In the genomic region with DNA sequence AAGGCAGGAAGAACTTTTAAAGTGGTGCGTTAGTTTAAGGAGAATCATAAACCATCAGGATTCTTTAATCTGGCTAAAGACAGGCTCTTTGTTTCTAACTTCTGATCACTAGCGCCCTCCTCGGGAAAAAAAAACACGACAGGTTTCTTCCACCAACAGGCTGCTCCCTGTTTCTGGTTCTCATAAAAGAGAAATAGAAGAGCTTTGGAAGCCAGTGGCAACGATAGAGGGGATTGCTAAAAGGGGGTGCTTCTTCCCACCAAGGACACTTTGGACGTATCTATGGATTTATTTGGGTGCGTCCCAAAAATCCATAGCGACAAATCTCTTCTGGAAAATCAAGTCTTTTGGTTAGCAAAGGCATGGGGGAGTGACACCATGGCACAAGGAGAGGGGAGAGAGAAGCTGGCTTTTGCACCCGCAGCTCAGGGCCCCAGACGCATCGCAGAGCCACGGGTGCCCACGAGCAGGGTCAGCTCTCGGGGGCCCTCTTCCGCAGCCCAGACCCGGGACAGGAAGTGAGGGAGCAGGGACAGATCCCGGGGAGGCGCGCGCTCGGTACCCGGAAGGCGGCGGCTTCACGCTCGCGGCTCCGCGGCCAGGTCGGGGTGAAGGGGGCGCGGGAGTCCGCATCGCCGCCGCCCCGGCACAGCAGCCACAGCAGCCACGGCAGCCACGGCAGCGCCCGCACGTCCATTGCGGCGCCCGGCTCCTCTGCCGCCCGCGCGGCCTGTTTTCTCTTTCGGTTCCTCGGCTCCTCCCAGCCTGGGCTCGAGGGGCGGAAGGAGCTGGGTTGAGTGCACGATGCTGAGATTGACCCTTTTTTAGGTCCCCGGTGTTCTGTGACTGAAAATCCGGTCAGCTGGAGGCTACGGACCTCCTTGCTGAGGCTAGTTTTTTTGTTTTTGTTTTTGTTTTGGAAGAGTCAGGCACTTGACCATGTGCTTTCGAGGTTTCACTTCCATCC, we compare ENCODE assay signal across 8 cellular contexts. TPM values are rescaled to one million over a fixed set of nuclear protein-coding genes. Genes with fewer than 3 reads are reported as not detected.
A peak's percentile ranks its signal among the peaks of the same experiment; 100 is the strongest.
DNase-seq lines count a peak whose midpoint lies in the region; ATAC-seq, FAIRE-seq and TF ChIP-seq lines count a peak whose summit lies in the region.

A gene with protein sequence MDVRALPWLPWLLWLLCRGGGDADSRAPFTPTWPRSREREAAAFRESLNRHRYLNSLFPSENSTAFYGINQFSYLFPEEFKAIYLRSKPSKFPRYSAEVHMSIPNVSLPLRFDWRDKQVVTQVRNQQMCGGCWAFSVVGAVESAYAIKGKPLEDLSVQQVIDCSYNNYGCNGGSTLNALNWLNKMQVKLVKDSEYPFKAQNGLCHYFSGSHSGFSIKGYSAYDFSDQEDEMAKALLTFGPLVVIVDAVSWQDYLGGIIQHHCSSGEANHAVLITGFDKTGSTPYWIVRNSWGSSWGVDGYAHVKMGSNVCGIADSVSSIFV (minus strand): TSS at position 716 of the 967 bp plus-strand sequence. CDS start 19 bp downstream, at position 697.

- peak within 1 kb of the TSS; percentile 88 to 100 for H3K27ac ChIP-seq in A549

- no peaks in the 10 kb centered on the region for H3K9me3 ChIP-seq in A549

- DNase-seq in A549 (ENCODE audit: low read depth in 1 of 2, low spot score in 1 of 2) (peak; percentile 44 to 67), NCI-H2196 (lab: John Stamatoyannopoulos, UW; ENCODE audit: unreplicated experiment) (peak; percentile 37), cerebellum (ENCODE audit: low spot score) (peak; percentile 39), kidney epithelial cell (ENCODE audit: low read depth) (peak; percentile 53)
- peak; percentile 51 to 55 for DNase-seq in stimulated activated CD4-positive, alpha-beta T cell treated with anti-CD3 and anti-CD28 coated beads, Interleukin-15, amount 100 ng/mL, for 48 hours (ENCODE audit: low read depth in 2 of 2)

- H3K27me3 ChIP-seq in kidney epithelial cell (ENCODE audit: control insufficient read depth, insufficient read depth, low read length): no peaks in the 10 kb centered on the region

- no peak for TF ChIP-seq EP300 in A549 (IDR thresholded peaks at IDR 0.05)

- no peak for FAIRE-seq in A549 (lab: Jason Lieb, UNC)

- TF ChIP-seq RAD21 in A549 (conservative IDR thresholded peaks at IDR 0.05 in 1 of 2, IDR thresholded peaks at IDR 0.05 in 1 of 2): peak; percentile 47 to 69

- CTCF ChIA-PET in A549 (lab: Yijun Ruan, JAX): interaction anchor here (0.6 to 2.8 kb wide), 20 partner anchors 10 to 1737 kb away, joined by 3 to 19 read pairs (median 3); no protein-coding TSS in a partner anchor

- POLR2A ChIA-PET in A549 (lab: Yijun Ruan, JAX): interaction anchor here (0.8 to 1.6 kb wide), 3 partner anchors 125 to 549 kb away, joined by 3 to 13 read pairs (median 5); no protein-coding TSS in a partner anchor

- TF ChIP-seq POLR2A in A549 (IDR thresholded peaks at IDR 0.05; ENCODE audit: low read length): peak; percentile 40

- no peaks in the 10 kb centered on the region for H3K36me3 ChIP-seq in kidney epithelial cell (ENCODE audit: control insufficient read depth, insufficient read depth, low read length)

- TF ChIP-seq CTCF in A549 (IDR thresholded peaks at IDR 0.05) (peak; percentile 67), kidney epithelial cell (IDR thresholded peaks at IDR 0.05; ENCODE audit: insufficient read depth, low read length, poor library complexity, severe bottlenecking) (peak; percentile 64)

- no peaks in the 10 kb centered on the region for H3K4me1 ChIP-seq in A549

- H3K4me3 ChIP-seq in A549: peak within 1 kb of the TSS; percentile 61
- peak within 1 kb of the TSS; percentile 58 for H3K4me3 ChIP-seq in kidney epithelial cell (ENCODE audit: low read depth, low read length)

- WGBS in A549 (ENCODE audit: missing lambda C conversion rate): 1% methylated on average over 22 of the region's 58 CpGs

- ATAC-seq in A549 (peak; percentile 99), GM18519 (IDR thresholded peaks at IDR 0.05; ENCODE audit: low FRiP score, unreplicated experiment) (peak; percentile 93), HG03064 (IDR thresholded peaks at IDR 0.05; ENCODE audit: low read depth, unreplicated experiment) (peak; percentile 95)
- ATAC-seq in activated CD4-positive, CD25-positive, alpha-beta regulatory T cell treated with anti-CD3 and anti-CD28 coated beads, Interleukin-2, amount 50 U/mL, for 24 hours: peak; percentile 90 to 93

- peak within 1 kb of the TSS; percentile 69 for H3K4me2 ChIP-seq in A549

TF ChIP-seq in A549, 52 proteins besides CTCF, POLR2A, EP300 and RAD21 (continues in another document):
- TF ChIP-seq ZNF302 (CRISPR knock-in tag; IDR thresholded peaks at IDR 0.05) (no peak), CEBPB (IDR thresholded peaks at IDR 0.05) (no peak), POLR2AphosphoS2 (conservative IDR thresholded peaks at IDR 0.05; ENCODE audit: low read length) (no peak), RNF2 (IDR thresholded peaks at IDR 0.05; ENCODE audit: borderline replicate concordance, low read depth) (no peak), CBX2 (IDR thresholded peaks at IDR 0.05; ENCODE audit: borderline replicate concordance, low read depth) (no peak), FOSB (CRISPR knock-in tag; IDR thresholded peaks at IDR 0.05) (no peak), GATA3 (IDR thresholded peaks at IDR 0.05; ENCODE audit: borderline replicate concordance) (no peak), EHF (CRISPR knock-in tag; IDR thresholded peaks at IDR 0.05) (no peak), PHF8 (IDR thresholded peaks at IDR 0.05; ENCODE audit: borderline replicate concordance, low read depth) (peak; percentile 88), JUN (IDR thresholded peaks at IDR 0.05) (peak; percentile 25 to 65; a peak in 1 of 5 replicates), SMC3 (IDR thresholded peaks at IDR 0.05) (peak; percentile 66), FOSL2 (IDR thresholded peaks at IDR 0.05) (no peak), FOSL2 (CRISPR knock-in tag; IDR thresholded peaks at IDR 0.05) (no peak), ZC3H11A (IDR thresholded peaks at IDR 0.05) (no peak), BHLHE40 (IDR thresholded peaks at IDR 0.05; ENCODE audit: low read depth, low read length) (no peak), NFE2L2 (conservative IDR thresholded peaks at IDR 0.05; ENCODE audit: low read length) (no peak), ZFP36 (IDR thresholded peaks at IDR 0.05; ENCODE audit: borderline replicate concordance, partially characterized antibody) (no peak), MAFK (IDR thresholded peaks at IDR 0.05; ENCODE audit: partially characterized antibody) (no peak), NPAS2 (CRISPR knock-in tag; IDR thresholded peaks at IDR 0.05; ENCODE audit: borderline replicate concordance) (no peak), HDAC2 (IDR thresholded peaks at IDR 0.05) (no peak)
- TF ChIP-seq, protein P1, sequence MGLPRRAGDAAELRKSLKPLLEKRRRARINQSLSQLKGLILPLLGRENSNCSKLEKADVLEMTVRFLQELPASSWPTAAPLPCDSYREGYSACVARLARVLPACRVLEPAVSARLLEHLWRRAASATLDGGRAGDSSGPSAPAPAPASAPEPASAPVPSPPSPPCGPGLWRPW (IDR thresholded peaks at IDR 0.05): no peak
- TF ChIP-seq, protein P2, sequence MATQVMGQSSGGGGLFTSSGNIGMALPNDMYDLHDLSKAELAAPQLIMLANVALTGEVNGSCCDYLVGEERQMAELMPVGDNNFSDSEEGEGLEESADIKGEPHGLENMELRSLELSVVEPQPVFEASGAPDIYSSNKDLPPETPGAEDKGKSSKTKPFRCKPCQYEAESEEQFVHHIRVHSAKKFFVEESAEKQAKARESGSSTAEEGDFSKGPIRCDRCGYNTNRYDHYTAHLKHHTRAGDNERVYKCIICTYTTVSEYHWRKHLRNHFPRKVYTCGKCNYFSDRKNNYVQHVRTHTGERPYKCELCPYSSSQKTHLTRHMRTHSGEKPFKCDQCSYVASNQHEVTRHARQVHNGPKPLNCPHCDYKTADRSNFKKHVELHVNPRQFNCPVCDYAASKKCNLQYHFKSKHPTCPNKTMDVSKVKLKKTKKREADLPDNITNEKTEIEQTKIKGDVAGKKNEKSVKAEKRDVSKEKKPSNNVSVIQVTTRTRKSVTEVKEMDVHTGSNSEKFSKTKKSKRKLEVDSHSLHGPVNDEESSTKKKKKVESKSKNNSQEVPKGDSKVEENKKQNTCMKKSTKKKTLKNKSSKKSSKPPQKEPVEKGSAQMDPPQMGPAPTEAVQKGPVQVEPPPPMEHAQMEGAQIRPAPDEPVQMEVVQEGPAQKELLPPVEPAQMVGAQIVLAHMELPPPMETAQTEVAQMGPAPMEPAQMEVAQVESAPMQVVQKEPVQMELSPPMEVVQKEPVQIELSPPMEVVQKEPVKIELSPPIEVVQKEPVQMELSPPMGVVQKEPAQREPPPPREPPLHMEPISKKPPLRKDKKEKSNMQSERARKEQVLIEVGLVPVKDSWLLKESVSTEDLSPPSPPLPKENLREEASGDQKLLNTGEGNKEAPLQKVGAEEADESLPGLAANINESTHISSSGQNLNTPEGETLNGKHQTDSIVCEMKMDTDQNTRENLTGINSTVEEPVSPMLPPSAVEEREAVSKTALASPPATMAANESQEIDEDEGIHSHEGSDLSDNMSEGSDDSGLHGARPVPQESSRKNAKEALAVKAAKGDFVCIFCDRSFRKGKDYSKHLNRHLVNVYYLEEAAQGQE (IDR thresholded peaks at IDR 0.05): no peak
- TF ChIP-seq, protein P3, sequence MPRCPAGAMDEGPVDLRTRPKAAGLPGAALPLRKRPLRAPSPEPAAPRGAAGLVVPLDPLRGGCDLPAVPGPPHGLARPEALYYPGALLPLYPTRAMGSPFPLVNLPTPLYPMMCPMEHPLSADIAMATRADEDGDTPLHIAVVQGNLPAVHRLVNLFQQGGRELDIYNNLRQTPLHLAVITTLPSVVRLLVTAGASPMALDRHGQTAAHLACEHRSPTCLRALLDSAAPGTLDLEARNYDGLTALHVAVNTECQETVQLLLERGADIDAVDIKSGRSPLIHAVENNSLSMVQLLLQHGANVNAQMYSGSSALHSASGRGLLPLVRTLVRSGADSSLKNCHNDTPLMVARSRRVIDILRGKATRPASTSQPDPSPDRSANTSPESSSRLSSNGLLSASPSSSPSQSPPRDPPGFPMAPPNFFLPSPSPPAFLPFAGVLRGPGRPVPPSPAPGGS (IDR thresholded peaks at IDR 0.05): 0 out of 3 replicates have a peak, but pooled peaks have one; percentile 46

RNA-seq across cellular contexts. Expression of the gene that starts here (rescaled TPM):
- polyA plus RNA-seq in A549 (2011; rRNA removed) (1.7 and 2.0 TPM in 2 replicates), A549 (2017; fragmentation: RNase III; extraction: RNeasy Plus Mini Kit Qiagen cat#74134 plus additional on column Dnase treatment) (0.72 to 0.81 TPM (median 0.78 TPM) in 3 replicates)
- 0.11 and 0.12 TPM in 2 replicates for polyA plus RNA-seq in A549 (2012; cell fraction: cytosol; rRNA removed)
- polyA plus RNA-seq in A549 (2012; cell fraction: nucleus; rRNA removed): 0.06 and 0.12 TPM in 2 replicates
- polyA minus RNA-seq in A549 (2011; rRNA and poly(A)+ RNA removed): 0.19 and 0.37 TPM in 2 replicates
- total RNA-seq in cerebellum (7.1 TPM), kidney epithelial cell (11.9 and 12.9 TPM in 2 replicates)

Comparison
In these comparisons a context has a peak if more than half of its experiments do, and no peak if none do; other contexts are left out.
1. Peak in every context shown above with its lines: DNase-seq, ATAC-seq, H3K4me3 ChIP-seq and H3K27ac ChIP-seq.